26 cellular contexts compared by ENCODE assay signal in genomic region chr19:32317045-32317444, GRCh38.
"Had no signal": no experiment of that assay in that cellular context is flagged by ENCODE, and none has a peak within 500 bp of the region (broad histone marks: within the 10 kb centered on the region; RNA-seq: fewer than 3 reads in every experiment).

No MANE protein-coding gene starts in this region.

- H3K9me3 ChIP-seq: adrenal gland, breast epithelium, Peyer's patch had no signal

- ATAC-seq: activated T-helper 17 cell treated with anti-CD3 and anti-CD28 coated beads, Interleukin-2, amount 50 U/mL, for 72 hours; T-helper 17 cell had no signal

- H3K9me3 Mint-ChIP-seq: activated CD4-positive, alpha-beta memory T cell treated with anti-CD3 and anti-CD28 coated beads for 36 hours; activated CD4-positive, alpha-beta T cell treated with anti-CD3 and anti-CD28 coated beads, Interleukin-2, amount 10 ng/mL, durations not matched to agents 7 days and 5 days; activated naive CD8-positive, alpha-beta T cell treated with anti-CD3 and anti-CD28 coated beads, Interleukin-2, amount 10 ng/mL, durations not matched to agents 7 days and 5 days; activated T-helper 17 cell treated with anti-CD3 and anti-CD28 coated beads, Interleukin-2, amount 50 U/mL, for 72 hours had no signal

- H3K4me2 ChIP-seq: KMS-11 had no signal

- H3K27ac ChIP-seq: adrenal gland, breast epithelium, KMS-11, Peyer's patch had no signal

- H3K27ac Mint-ChIP-seq: activated CD4-positive, alpha-beta memory T cell treated with anti-CD3 and anti-CD28 coated beads for 36 hours; activated CD4-positive, alpha-beta T cell treated with anti-CD3 and anti-CD28 coated beads, Interleukin-2, amount 10 ng/mL, durations not matched to agents 7 days and 5 days; activated naive CD8-positive, alpha-beta T cell treated with anti-CD3 and anti-CD28 coated beads, Interleukin-2, amount 10 ng/mL, durations not matched to agents 7 days and 5 days; activated T-helper 17 cell treated with anti-CD3 and anti-CD28 coated beads, Interleukin-2, amount 50 U/mL, for 72 hours; T-helper 17 cell had no signal

- H3K4me1 ChIP-seq: adrenal gland, breast epithelium had no signal

- H3K4me1 Mint-ChIP-seq: activated CD4-positive, alpha-beta T cell treated with anti-CD3 and anti-CD28 coated beads, Interleukin-2, amount 10 ng/mL, durations not matched to agents 7 days and 5 days; activated naive CD8-positive, alpha-beta T cell treated with anti-CD3 and anti-CD28 coated beads, Interleukin-2, amount 10 ng/mL, durations not matched to agents 7 days and 5 days; activated T-helper 17 cell treated with anti-CD3 and anti-CD28 coated beads, Interleukin-2, amount 50 U/mL, for 72 hours; T-helper 17 cell had no signal

- H3K27me3 ChIP-seq: Peyer's patch had no signal

- DNase-seq: activated CD4-positive, alpha-beta memory T cell treated with anti-CD3 and anti-CD28 coated beads for 36 hours; activated CD4-positive, alpha-beta T cell treated with anti-CD3 and anti-CD28 coated beads, Interleukin-2, amount 10 ng/mL, durations not matched to agents 7 days and 5 days; activated CD4-positive, CD25-positive, alpha-beta regulatory T cell; activated gamma-delta T cell treated with Interleukin-2 at 50 U/mL for 16 hours; activated naive CD4-positive, alpha-beta T cell treated with anti-CD3 and anti-CD28 coated beads, Interleukin-2, amount 50 U/mL, for 16 hours; activated naive CD8-positive, alpha-beta T cell treated with anti-CD3 and anti-CD28 coated beads, Interleukin-2, amount 10 ng/mL, durations not matched to agents 7 days and 5 days; activated T-cell treated with anti-CD3 and anti-CD28 coated beads for 4 hours; activated T-cell treated with anti-CD3 and anti-CD28 coated beads, Interleukin-2, amount 50 U/mL, for 48 hours; anterior cingulate cortex; caudate nucleus; NCI-H1092 treated with DMSO at 0.1 percent for 48 hours; NCI-H1417 treated with DMSO at 0.1 percent for 48 hours; NCI-H1694; NCI-H2029 treated with DMSO at 0.1 percent for 48 hours; NCI-H345; NCI-H510A; NCI-H526 treated with DMSO at 0.1 percent for 48 hours; NK-92 treated with Interleukin-12 subunit alpha and Interleukin-12 subunit beta, amount 100 ng/mL, for 24 hours; Peyer's patch; SHP77; T-helper 17 cell; T-helper 9 cell had no signal

- H3K27me3 Mint-ChIP-seq: activated naive CD8-positive, alpha-beta T cell treated with anti-CD3 and anti-CD28 coated beads, Interleukin-2, amount 10 ng/mL, durations not matched to agents 7 days and 5 days had no signal

- H3K36me3 Mint-ChIP-seq: activated CD4-positive, alpha-beta memory T cell treated with anti-CD3 and anti-CD28 coated beads for 36 hours; activated naive CD8-positive, alpha-beta T cell treated with anti-CD3 and anti-CD28 coated beads, Interleukin-2, amount 10 ng/mL, durations not matched to agents 7 days and 5 days had no signal

- H3K4me3 ChIP-seq: adrenal gland, breast epithelium, Peyer's patch had no signal

- H3K4me3 Mint-ChIP-seq: activated CD4-positive, alpha-beta memory T cell treated with anti-CD3 and anti-CD28 coated beads for 36 hours; activated CD4-positive, alpha-beta T cell treated with anti-CD3 and anti-CD28 coated beads, Interleukin-2, amount 10 ng/mL, durations not matched to agents 7 days and 5 days; activated naive CD8-positive, alpha-beta T cell treated with anti-CD3 and anti-CD28 coated beads, Interleukin-2, amount 10 ng/mL, durations not matched to agents 7 days and 5 days; activated T-helper 17 cell treated with anti-CD3 and anti-CD28 coated beads, Interleukin-2, amount 50 U/mL, for 72 hours; T-helper 17 cell had no signal

- H3K9ac ChIP-seq: KMS-11 had no signal

- H3K36me3 ChIP-seq: adrenal gland, breast epithelium, Peyer's patch had no signal
